In genomic region chr2:3121601-3122000, GRCh38 we compare ENCODE assay signal across 13 cellular contexts.
DNase-seq lines count a peak whose midpoint lies in the region; ATAC-seq and TF ChIP-seq lines count a peak whose summit lies in the region.
"Had no signal": no experiment of that assay in that cellular context is flagged by ENCODE, and none has a peak within 500 bp of the region (broad histone marks: within the 10 kb centered on the region; RNA-seq: fewer than 3 reads in every experiment).

No MANE protein-coding gene starts in this region.

- H3K4me3 ChIP-seq in breast epithelium = no peak overlapping the region
- no peak overlapping the region for H3K4me3 ChIP-seq in GM23248
- H3K4me3 ChIP-seq: BLaER1 had no signal

- H3K9ac ChIP-seq in GM23248 = no peak overlapping the region
- H3K9ac ChIP-seq: BLaER1 had no signal

- in situ Hi-C loops in GM23248 (cut with MboI) = no loop called here

- no peaks in the 10 kb centered on the region for H3K36me3 Mint-ChIP-seq in MCF 10A (ENCODE audit: insufficient read depth, unreplicated experiment)

- no TSS peak for BruUV-seq in MCF 10A (replicated peaks; lab: Mats Ljungman, UMichigan)

- H3K27ac ChIP-seq in breast epithelium = no peak overlapping the region
- no peak overlapping the region for H3K27ac ChIP-seq in foreskin keratinocyte
- H3K27ac ChIP-seq in GM23248 = no peak overlapping the region
- H3K27ac ChIP-seq: 22Rv1, BLaER1 had no signal

- no peak for TF ChIP-seq CTCF in MCF 10A (IDR thresholded peaks at IDR 0.05; ENCODE audit: unreplicated experiment)
- no peak for TF ChIP-seq CTCF in breast epithelium (IDR thresholded peaks at IDR 0.05)
- no peak for TF ChIP-seq CTCF in foreskin keratinocyte (conservative IDR thresholded peaks at IDR 0.05)

- peak; percentile 8 for DNase-seq in MCF 10A (ENCODE audit: unreplicated experiment)
- DNase-seq in breast epithelium (ENCODE audit: low spot score in 2 of 2) = no peak
- peak; percentile 7 for DNase-seq in RKO (ENCODE audit: low spot score)
- peak; percentile 30 to 52 for DNase-seq in foreskin keratinocyte
- no peak for DNase-seq in GM23248
- DNase-seq in activated CD4-positive, alpha-beta T cell treated with anti-CD3 and anti-CD28 coated beads for 4 hours = no peak
- no peak for DNase-seq in stimulated activated CD4-positive, alpha-beta T cell treated with anti-CD3 and anti-CD28 coated beads, Interleukin-4, amount 100 ng/mL, for 4 hours
- DNase-seq: AML-193, Calu3, DMS 273 treated with DMSO at 0.1 percent for 48 hours had no signal

- H2AFZ ChIP-seq in GM23248 = no peak overlapping the region

- TF ChIP-seq POLR2A in breast epithelium (IDR thresholded peaks at IDR 0.05) = no peak

- no peak overlapping the region for H3K27ac Mint-ChIP-seq in MCF 10A (ENCODE audit: low read depth, unreplicated experiment)

- WGBS in GM23248 (ENCODE audit: low coverage in 1 of 2, low lambda C conversion rate in 2 of 2, missing lambda C conversion rate in 2 of 2), 2 experiments = 34 to 44% methylated on average over 2 of the region's 2 CpGs

- no peaks in the 10 kb centered on the region for H3K27me3 Mint-ChIP-seq in MCF 10A (ENCODE audit: insufficient read depth, unreplicated experiment)

- POLR2A ChIA-PET in MCF 10A (lab: Yijun Ruan, JAX) = interaction anchor here (0.7 kb wide), 1 partner anchor 346 kb away, joined by 3 read pairs; no protein-coding TSS in a partner anchor

- H3K9me3 ChIP-seq in breast epithelium (no peaks in the 10 kb centered on the region), GM23248 (ENCODE audit: low read depth) (no peaks in the 10 kb centered on the region)

- no peaks in the 10 kb centered on the region for H3K27me3 ChIP-seq in breast epithelium
- no peaks in the 10 kb centered on the region for H3K27me3 ChIP-seq in foreskin keratinocyte
- no peaks in the 10 kb centered on the region for H3K27me3 ChIP-seq in GM23248 (replicated peaks; ENCODE audit: insufficient read depth)
- H3K27me3 ChIP-seq: BLaER1 had no signal

- intact Hi-C loops in MCF 10A (cut with micrococcal nuclease) = no loop called here
- intact Hi-C loops in breast epithelium (cut with DNase I; ENCODE audit: low total_unique reads) = no loop called here

- H3K4me1 ChIP-seq in breast epithelium = no peaks in the 10 kb centered on the region
- H3K4me1 ChIP-seq in foreskin keratinocyte = no peaks in the 10 kb centered on the region
- H3K4me1 ChIP-seq in GM23248 (ENCODE audit: insufficient read depth) = no peaks in the 10 kb centered on the region

- peak; percentile 84 for ATAC-seq in foreskin keratinocyte
- ATAC-seq: HCT116 had no signal

- no peak overlapping the region for H3K4me3 Mint-ChIP-seq in MCF 10A (ENCODE audit: unreplicated experiment)

- CTCF ChIA-PET in MCF 10A (lab: Yijun Ruan, JAX) = no interaction called here

- no peaks in the 10 kb centered on the region for H4K20me1 ChIP-seq in GM23248 (ENCODE audit: insufficient read depth)
- H4K20me1 ChIP-seq: BLaER1 had no signal

- no peaks in the 10 kb centered on the region for H3K79me2 ChIP-seq in GM23248 (ENCODE audit: insufficient read depth)

- no peaks in the 10 kb centered on the region for H3K9me2 ChIP-seq in GM23248 (ENCODE audit: insufficient read depth)

- peaks cover 7% of the 10 kb centered on the region for H3K4me1 Mint-ChIP-seq in MCF 10A (ENCODE audit: insufficient read depth, unreplicated experiment)

- peaks cover 10% of the 10 kb centered on the region for H3K9me3 Mint-ChIP-seq in MCF 10A (ENCODE audit: unreplicated experiment)

- no peaks in the 10 kb centered on the region for H3F3A ChIP-seq in GM23248 (ENCODE audit: insufficient read depth)

- no peak overlapping the region for H3K4me2 ChIP-seq in GM23248 (ENCODE audit: unreplicated experiment)
- H3K4me2 ChIP-seq: BLaER1 had no signal

- H3K36me3 ChIP-seq in breast epithelium (no peaks in the 10 kb centered on the region), GM23248 (ENCODE audit: low read depth) (no peaks in the 10 kb centered on the region)
- H3K36me3 ChIP-seq: BLaER1 had no signal

Comparison
In these comparisons a context has a peak if more than half of its experiments do, and no peak if none do; other contexts are left out.
1. DNase-seq: peak in MCF 10A (single experiment), RKO (single experiment) and foreskin keratinocyte (2 of 2); none in breast epithelium (0 of 2), GM23248 (single experiment), activated CD4-positive, alpha-beta T cell treated with anti-CD3 and anti-CD28 coated beads for 4 hours (0 of 2) and stimulated activated CD4-positive, alpha-beta T cell treated with anti-CD3 and anti-CD28 coated beads, Interleukin-4, amount 100 ng/mL, for 4 hours (0 of 2).